ENCODE assay signal across 18 cellular contexts in genomic region chr1:201349091-201349490, GRCh38. TPM values are rescaled to one million over a fixed set of nuclear protein-coding genes. Genes with fewer than 3 reads are reported as not detected.
DNase-seq lines count a peak whose midpoint lies in the region; ATAC-seq, FAIRE-seq and TF ChIP-seq lines count a peak whose summit lies in the region.
"Had no signal": no experiment of that assay in that cellular context is flagged by ENCODE, and none has a peak within 500 bp of the region (broad histone marks: within the 10 kb centered on the region; RNA-seq: fewer than 3 reads in every experiment).

No MANE protein-coding gene starts in this region.

- no peak overlapping the region for H3K27ac Mint-ChIP-seq in chondrocyte (ENCODE audit: unreplicated experiment)

- no peak for ATAC-seq in right lobe of liver
- ATAC-seq in HepG2: no peak
- no peak for ATAC-seq in HG02571 (IDR thresholded peaks at IDR 0.05; ENCODE audit: unreplicated experiment)

- H4K20me1 ChIP-seq in HepG2 (ENCODE audit: insufficient read depth, low read length): no peaks in the 10 kb centered on the region

- no peak overlapping the region for H3K18ac ChIP-seq in mesenchymal stem cell (ENCODE audit: low read depth in 1 of 2, low read length in 2 of 2)

- no peak overlapping the region for H3K4me3 ChIP-seq in right lobe of liver
- no peak overlapping the region for H3K4me3 ChIP-seq in HepG2 (replicated peaks in 1 of 3; ENCODE audit: insufficient read depth in 1 of 3, low read depth in 2 of 3, low read length in 3 of 3)
- H3K4me3 ChIP-seq in mesenchymal stem cell (ENCODE audit: insufficient read depth in 1 of 2, low read depth in 1 of 2, low read length in 2 of 2): no peak overlapping the region
- H3K4me3 ChIP-seq: A549, Peyer's patch, SJSA1 had no signal

- peaks cover 7% of the 10 kb centered on the region for H3K4me1 Mint-ChIP-seq in chondrocyte (ENCODE audit: low read depth)

- no peak overlapping the region for H3K4ac ChIP-seq in mesenchymal stem cell (ENCODE audit: low read depth in 1 of 2, low read length in 2 of 2)

- no TSS peak for BruUV-seq in HepG2 (replicated peaks; lab: Mats Ljungman, UMichigan)

- no peaks in the 10 kb centered on the region for H3K79me2 ChIP-seq in HepG2 (ENCODE audit: insufficient read depth, low read length)

- H3K79me1 ChIP-seq in mesenchymal stem cell (replicated peaks; ENCODE audit: low read length, poor library complexity, severe bottlenecking): no peaks in the 10 kb centered on the region

- CTCF ChIA-PET in HepG2 (lab: Yijun Ruan, JAX; ENCODE audit: low intra/inter-chr PET ratio, low total read pairs): no interaction called here

- H2AK5ac ChIP-seq in mesenchymal stem cell (ENCODE audit: low read length, severe bottlenecking): peak overlapping the region; percentile 6

- no peak for TF ChIP-seq EP300 in HepG2 (IDR thresholded peaks at IDR 0.05; ENCODE audit: low read depth in 2 of 2, low read length in 2 of 2)
- no peak for TF ChIP-seq EP300 in HepG2 (CRISPR knock-in tag; IDR thresholded peaks at IDR 0.05; ENCODE audit: borderline replicate concordance)

- H2BK5ac ChIP-seq in mesenchymal stem cell (ENCODE audit: low read depth, low read length, poor library complexity, severe bottlenecking): no peak overlapping the region

- no peak overlapping the region for H2AFZ ChIP-seq in HepG2 (ENCODE audit: low read length)
- H2AFZ ChIP-seq in mesenchymal stem cell (ENCODE audit: low read depth, low read length): no peak overlapping the region

- H3K36me3 ChIP-seq in right lobe of liver (no peaks in the 10 kb centered on the region), HepG2 (replicated peaks in 1 of 2; ENCODE audit: control insufficient read depth in 1 of 2, insufficient read depth in 2 of 2, low read length in 2 of 2) (no peaks in the 10 kb centered on the region), mesenchymal stem cell (ENCODE audit: control insufficient read depth in 1 of 2, insufficient read depth in 2 of 2, low read depth in 1 of 2, low read length in 2 of 2) (no peaks in the 10 kb centered on the region)
- H3K36me3 ChIP-seq: Peyer's patch, SJSA1 had no signal

- 63% methylated on average over 3 of the region's 4 CpGs for WGBS in right lobe of liver (ENCODE audit: insufficient coverage, low coverage, low lambda C conversion rate, missing lambda C conversion rate)
- 28% methylated on average over 4 of the region's 4 CpGs for WGBS in HepG2 (ENCODE audit: low lambda C conversion rate)
- 85% methylated on average over 4 of the region's 4 CpGs for WGBS in mesenchymal stem cell

- H3K14ac ChIP-seq in mesenchymal stem cell (ENCODE audit: low read length in 2 of 2): no peak overlapping the region

- in situ Hi-C loops in HepG2 (cut with HindIII; ENCODE audit: extremely low pct_ligation_motif_present, low pct_unique_long_range_greater_than_20kb): no loop called here

- no peaks in the 10 kb centered on the region for H3K27me3 ChIP-seq in right lobe of liver
- H3K27me3 ChIP-seq in HepG2 (ENCODE audit: control insufficient read depth in 1 of 2, insufficient read depth in 2 of 2, low read length in 2 of 2): peaks cover 0 to 6% of the 10 kb centered on the region in 2 experiments; a peak in 3 of 5 replicates
- peaks cover 20 to 73% of the 10 kb centered on the region in 2 experiments for H3K27me3 ChIP-seq in mesenchymal stem cell (ENCODE audit: control insufficient read depth in 1 of 2, insufficient read depth in 1 of 2, low read length in 2 of 2)
- H3K27me3 ChIP-seq: Peyer's patch had no signal

- H3K9ac ChIP-seq in HepG2 (ENCODE audit: insufficient read depth, low read depth, low read length) (no peak overlapping the region), mesenchymal stem cell (ENCODE audit: low read length) (no peak overlapping the region)

- TF ChIP-seq CTCF in right lobe of liver (IDR thresholded peaks at IDR 0.05): no peak
- no peak for TF ChIP-seq CTCF in HepG2 (CRISPR knock-in tag; IDR thresholded peaks at IDR 0.05)
- TF ChIP-seq CTCF in chondrocyte (IDR thresholded peaks at IDR 0.05): no peak

- H3K4me3 Mint-ChIP-seq in chondrocyte (ENCODE audit: unreplicated experiment): no peak overlapping the region

- no peak overlapping the region for H2BK15ac ChIP-seq in mesenchymal stem cell (ENCODE audit: low read depth, poor library complexity, severe bottlenecking)

- TF ChIP-seq POLR2A in right lobe of liver (IDR thresholded peaks at IDR 0.05): no peak
- no peak for TF ChIP-seq POLR2A in HepG2 (IDR thresholded peaks at IDR 0.05; ENCODE audit: insufficient read depth in 1 of 2, low read depth in 2 of 2, low read length in 2 of 2)

- H3K27ac ChIP-seq in right lobe of liver (no peak overlapping the region), HepG2 (ENCODE audit: extremely low read length, insufficient read depth, low read length) (no peak overlapping the region), mesenchymal stem cell (ENCODE audit: low read length, poor library complexity, severe bottlenecking) (no peak overlapping the region)
- H3K27ac ChIP-seq: A549, Peyer's patch, SJSA1 had no signal

- intact Hi-C loops in right lobe of liver (cut with DNase I): no loop called here
- intact Hi-C loops in HepG2 (cut with micrococcal nuclease; ENCODE audit: unreplicated experiment): no loop called here

- H3K4me2 ChIP-seq in HepG2 (ENCODE audit: low read depth, low read length): no peak overlapping the region
- H3K4me2 ChIP-seq in mesenchymal stem cell (ENCODE audit: low read length, poor library complexity, severe bottlenecking): no peak overlapping the region
- H3K4me2 ChIP-seq: A549 had no signal

- H3K9me3 Mint-ChIP-seq in chondrocyte (ENCODE audit: low read depth): no peaks in the 10 kb centered on the region

- DNase-seq in right lobe of liver: peak in 2 of 3 donors; percentile 6 to 8
- no peak for DNase-seq in HepG2 (ENCODE audit: low spot score)
- peak; percentile 27 for DNase-seq in chondrocyte (ENCODE audit: low spot score)
- DNase-seq in mesenchymal stem cell: no peak
- DNase-seq in EL: no peak
- DNase-seq in NCI-H446 (lab: John Stamatoyannopoulos, UW): no peak
- DNase-seq: GF-D8, GOT3, NCI-H1417 treated with DMSO at 0.1 percent for 48 hours, NCI-H187 treated with DMSO at 0.1 percent for 48 hours, NCI-H2171, NCI-H446 treated with DMSO at 0.1 percent for 48 hours, NCI-H69 had no signal

- POLR2A ChIA-PET in HepG2 (lab: Yijun Ruan, JAX): no interaction called here

- H3K36me3 Mint-ChIP-seq in chondrocyte (ENCODE audit: low read depth): peaks cover 3% of the 10 kb centered on the region

- no peak overlapping the region for H4K8ac ChIP-seq in mesenchymal stem cell (ENCODE audit: low read length)

- no peaks in the 10 kb centered on the region for H3K9me3 ChIP-seq in right lobe of liver
- H3K9me3 ChIP-seq in HepG2 (ENCODE audit: low read length): no peaks in the 10 kb centered on the region
- no peaks in the 10 kb centered on the region for H3K9me3 ChIP-seq in mesenchymal stem cell (ENCODE audit: control insufficient read depth, low read length)
- H3K9me3 ChIP-seq: A549, Peyer's patch, SJSA1 had no signal

- H3K27me3 Mint-ChIP-seq in chondrocyte (ENCODE audit: low read depth): peaks cover 17% of the 10 kb centered on the region

- no peaks in the 10 kb centered on the region for H3K4me1 ChIP-seq in right lobe of liver
- H3K4me1 ChIP-seq in HepG2 (ENCODE audit: insufficient read depth, low read length): no peaks in the 10 kb centered on the region
- peaks cover 4% of the 10 kb centered on the region for H3K4me1 ChIP-seq in mesenchymal stem cell (ENCODE audit: control insufficient read depth, insufficient read depth, low read depth, low read length)
- H3K4me1 ChIP-seq: Peyer's patch, SJSA1 had no signal

- FAIRE-seq in HepG2 (lab: Jason Lieb, UNC): no peak
- FAIRE-seq: A549 had no signal

- H2BK120ac ChIP-seq in mesenchymal stem cell (ENCODE audit: low read depth, low read length): no peak overlapping the region

- no peak overlapping the region for H2BK12ac ChIP-seq in mesenchymal stem cell (ENCODE audit: low read length in 2 of 2)

- no peak overlapping the region for H3K23ac ChIP-seq in mesenchymal stem cell (ENCODE audit: low read length in 2 of 2)

- no peak for TF ChIP-seq RAD21 in HepG2 (CRISPR knock-in tag; IDR thresholded peaks at IDR 0.05)

- H4K91ac ChIP-seq in mesenchymal stem cell (ENCODE audit: low read length): no peak overlapping the region

RNA-seq across cellular contexts. Expression of gene TNNT2, which starts 28.4 kb away (rescaled TPM):
- total RNA-seq in right lobe of liver (1 to 10 TPM in 1 of 6 experiments, under 1 TPM in 2, not detected in 3; 0.18 to 1.1 (median 0.24) TPM), HepG2 (2016; rRNA removed; fragmentation: Illumina TruSeq; extraction: Trizol) (0.20 TPM in 1 of 2 replicates, not detected in the other), chondrocyte (20.3 to 21.6 TPM (median 21.2 TPM) in 3 replicates)
- not detected in 2 replicates for total RNA-seq in HepG2 (2016; cell fraction: cytosol; rRNA removed; fragmentation: Illumina TruSeq; extraction: Trizol; ENCODE audit: low read depth)
- total RNA-seq in HepG2 (2016; cell fraction: insoluble cytoplasmic fraction; rRNA removed; fragmentation: Illumina TruSeq; extraction: Trizol): 0.17 TPM in 1 of 2 replicates, not detected in the other
- not detected in 2 replicates for total RNA-seq in HepG2 (2016; cell fraction: membrane; rRNA removed; fragmentation: Illumina TruSeq; extraction: Trizol)
- total RNA-seq in HepG2 (2016; cell fraction: nucleus; rRNA removed; fragmentation: Illumina TruSeq; extraction: Trizol): 0.71 and 0.88 TPM in 2 replicates
- polyA plus RNA-seq in HepG2 (2011; rRNA removed): 0.63 and 1.3 TPM in 2 replicates
- polyA plus RNA-seq in HepG2 (2011; cell fraction: cytosol; rRNA removed): 0.03 and 0.09 TPM in 2 replicates
- polyA plus RNA-seq in HepG2 (2011; cell fraction: nucleus; rRNA removed): 5.4 and 9.7 TPM in 2 replicates
- 3.1 and 5.5 TPM in 2 replicates for polyA plus RNA-seq in HepG2 (2012)
- polyA plus RNA-seq in HepG2 (2016; cell fraction: cytosol; fragmentation: Illumina TruSeq; extraction: Trizol; ENCODE audit: low read depth): not detected in 2 replicates
- not detected in 2 replicates for polyA plus RNA-seq in HepG2 (2016; cell fraction: insoluble cytoplasmic fraction; fragmentation: Illumina TruSeq; extraction: Trizol; ENCODE audit: low read depth)
- polyA plus RNA-seq in HepG2 (2016; cell fraction: membrane; fragmentation: Illumina TruSeq; extraction: Trizol; ENCODE audit: low read depth): not detected in 2 replicates
- 1.6 TPM in 1 of 2 replicates, not detected in the other for polyA plus RNA-seq in HepG2 (2016; cell fraction: nucleus; fragmentation: Illumina TruSeq; extraction: Trizol; ENCODE audit: insufficient read depth, low read depth)
- 0.28 and 1.7 TPM in 2 replicates for polyA minus RNA-seq in HepG2 (2011; rRNA and poly(A)+ RNA removed; ENCODE audit: low replicate concordance)
- not detected in 2 replicates for polyA minus RNA-seq in HepG2 (2011; cell fraction: cytosol; rRNA and poly(A)+ RNA removed)
- 7.9 and 9.4 TPM in 2 replicates for polyA minus RNA-seq in HepG2 (2011; cell fraction: nucleus; rRNA and poly(A)+ RNA removed)
- 0.07 TPM for polyA plus RNA-seq in mesenchymal stem cell (2013, experiment 1 of 2)
- polyA plus RNA-seq in mesenchymal stem cell (2013, experiment 2 of 2): not detected
- total RNA-seq: M059J, SJSA1 had no signal

RNA-seq across cellular contexts. Expression of gene LAD1, which starts 50.0 kb away (rescaled TPM):
- total RNA-seq in right lobe of liver (10 to 100 TPM; 12.2 to 26.7 (median 19.4) TPM), HepG2 (2016; rRNA removed; fragmentation: Illumina TruSeq; extraction: Trizol) (41.2 and 65.6 TPM in 2 replicates), chondrocyte (0.17 to 0.34 TPM in 2 of 3 replicates, not detected in the other)
- total RNA-seq in HepG2 (2016; cell fraction: cytosol; rRNA removed; fragmentation: Illumina TruSeq; extraction: Trizol; ENCODE audit: low read depth): 11.0 and 15.5 TPM in 2 replicates
- 41.4 and 67.3 TPM in 2 replicates for total RNA-seq in HepG2 (2016; cell fraction: insoluble cytoplasmic fraction; rRNA removed; fragmentation: Illumina TruSeq; extraction: Trizol)
- total RNA-seq in HepG2 (2016; cell fraction: membrane; rRNA removed; fragmentation: Illumina TruSeq; extraction: Trizol): 26.5 and 29.9 TPM in 2 replicates
- total RNA-seq in HepG2 (2016; cell fraction: nucleus; rRNA removed; fragmentation: Illumina TruSeq; extraction: Trizol): 43.9 and 47.8 TPM in 2 replicates
- 10.8 and 16.3 TPM in 2 replicates for polyA plus RNA-seq in HepG2 (2011; rRNA removed)
- 9.4 and 9.8 TPM in 2 replicates for polyA plus RNA-seq in HepG2 (2011; cell fraction: cytosol; rRNA removed)
- 11.5 and 21.4 TPM in 2 replicates for polyA plus RNA-seq in HepG2 (2011; cell fraction: nucleus; rRNA removed)
- 18.4 and 19.1 TPM in 2 replicates for polyA plus RNA-seq in HepG2 (2012)
- polyA plus RNA-seq in HepG2 (2016; cell fraction: cytosol; fragmentation: Illumina TruSeq; extraction: Trizol; ENCODE audit: low read depth): 11.7 and 13.7 TPM in 2 replicates
- 55.2 and 58.0 TPM in 2 replicates for polyA plus RNA-seq in HepG2 (2016; cell fraction: insoluble cytoplasmic fraction; fragmentation: Illumina TruSeq; extraction: Trizol; ENCODE audit: low read depth)
- 25.4 and 27.9 TPM in 2 replicates for polyA plus RNA-seq in HepG2 (2016; cell fraction: membrane; fragmentation: Illumina TruSeq; extraction: Trizol; ENCODE audit: low read depth)
- polyA plus RNA-seq in HepG2 (2016; cell fraction: nucleus; fragmentation: Illumina TruSeq; extraction: Trizol; ENCODE audit: insufficient read depth, low read depth): 64.1 and 70.5 TPM in 2 replicates
- 0.16 and 19.5 TPM in 2 replicates for polyA minus RNA-seq in HepG2 (2011; rRNA and poly(A)+ RNA removed; ENCODE audit: low replicate concordance)
- 6.4 and 8.8 TPM in 2 replicates for polyA minus RNA-seq in HepG2 (2011; cell fraction: cytosol; rRNA and poly(A)+ RNA removed)
- polyA minus RNA-seq in HepG2 (2011; cell fraction: nucleus; rRNA and poly(A)+ RNA removed): 22.8 and 27.4 TPM in 2 replicates
- not detected for polyA plus RNA-seq in mesenchymal stem cell (2013, experiment 1 of 2)
- not detected for polyA plus RNA-seq in mesenchymal stem cell (2013, experiment 2 of 2)
- total RNA-seq: SJSA1 had no signal

Comparison
In these comparisons a context has a peak if more than half of its experiments do, and no peak if none do; other contexts are left out.
1. DNase-seq: peak in right lobe of liver (2 of 3) and chondrocyte (single experiment); none in HepG2 (single experiment), mesenchymal stem cell (single experiment), EL (single experiment) and NCI-H446 (0 of 2).